In the genomic region with DNA sequence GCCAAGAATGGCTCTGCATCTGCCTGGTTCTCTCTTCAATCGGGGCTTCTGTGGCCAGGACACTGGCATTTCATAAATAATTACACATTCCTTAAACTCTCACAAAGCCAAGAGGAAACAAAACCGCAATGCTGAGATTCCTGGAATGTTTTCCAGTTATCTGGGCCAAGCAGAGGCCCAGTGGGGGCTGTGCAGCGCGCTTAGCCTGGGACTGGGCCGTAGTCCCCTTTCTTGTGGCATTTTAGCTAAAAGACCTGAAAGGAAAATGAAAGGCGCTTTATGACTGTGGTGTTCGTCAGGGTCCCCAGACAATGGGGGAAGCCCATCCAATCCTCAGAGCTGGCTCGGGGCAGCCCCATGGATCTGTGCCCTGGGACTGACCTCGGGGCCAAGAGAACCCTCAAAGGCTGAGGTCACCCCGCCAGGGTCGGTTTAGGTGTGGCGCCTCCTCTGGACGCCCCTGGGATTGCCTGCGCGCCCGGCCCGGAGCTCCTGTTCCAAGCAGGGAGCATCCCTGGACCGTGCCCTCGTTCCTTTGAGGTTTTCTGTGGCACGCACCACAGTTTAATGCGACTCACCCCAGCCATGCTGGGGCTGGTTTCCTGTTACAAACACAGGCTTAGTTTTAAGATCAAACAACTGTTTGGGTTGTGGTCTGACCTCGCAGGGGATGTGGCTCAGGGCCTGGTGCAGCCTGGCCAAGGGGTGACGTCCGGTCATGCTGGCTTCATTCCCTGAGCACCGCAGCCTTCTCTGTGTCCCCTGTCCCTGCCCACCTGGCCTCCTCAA, we compare ENCODE assay signal across 9 cellular contexts. TPM values are rescaled to one million over a fixed set of nuclear protein-coding genes. Genes with fewer than 3 reads are reported as not detected.
DNase-seq lines count a peak whose midpoint lies in the region; ATAC-seq, FAIRE-seq and TF ChIP-seq lines count a peak whose summit lies in the region.
"Had no signal": no experiment of that assay in that cellular context is flagged by ENCODE, and none has a peak within 500 bp of the region (broad histone marks: within the 10 kb centered on the region; RNA-seq: fewer than 3 reads in every experiment).

No MANE protein-coding gene starts in this region.

- no peaks in the 10 kb centered on the region for H3K9me3 ChIP-seq in HCT116 (ENCODE audit: control insufficient read depth in 1 of 2, insufficient read depth in 1 of 2, low read depth in 1 of 2, low read length in 2 of 2)

- no peak for TF ChIP-seq POLR2A in HCT116 (IDR thresholded peaks at IDR 0.05; ENCODE audit: borderline replicate concordance, extremely low read depth, insufficient read depth, insufficient read length)

- no peak overlapping the region for H3K27ac ChIP-seq in HCT116 (ENCODE audit: low read depth, low read length)

- TF ChIP-seq CTCF in HCT116 (IDR thresholded peaks at IDR 0.05 in 2 of 3, conservative IDR thresholded peaks at IDR 0.05 in 1 of 3; ENCODE audit: borderline replicate concordance in 1 of 3, insufficient read depth in 1 of 3, low read depth in 2 of 3, low read length in 2 of 3) = peak in 2 of 3 experiments; percentile 33 to 62; a peak in 4 of 6 replicates

- H3K4me1 ChIP-seq in HCT116 (ENCODE audit: control insufficient read depth in 1 of 2, insufficient read depth in 2 of 2, low read length in 2 of 2) = peaks cover 14 to 32% of the 10 kb centered on the region in 2 experiments

- RAD21 ChIA-PET in HCT116 (lab: Charles Lee; ENCODE audit: low non-redundant PET in 1 of 2, low total read pairs in 2 of 2, uncharacterized antibody in 2 of 2, unreplicated experiment in 2 of 2) = interaction anchor here in 1 of 2 experiments (0.5 kb wide), 1 partner anchor 375 kb away, joined by 3 read pairs; no protein-coding TSS in a partner anchor

- TF ChIP-seq RAD21 in HCT116 (IDR thresholded peaks at IDR 0.05; ENCODE audit: low read depth) = no peak

- CTCF ChIA-PET in HCT116 (lab: Charles Lee) = interaction anchor here (0.7 to 1.5 kb wide), 2 partner anchors 9 to 11 kb away, joined by 3 to 5 read pairs; no protein-coding TSS in a partner anchor

- no peaks in the 10 kb centered on the region for H3K36me3 ChIP-seq in HCT116 (ENCODE audit: control insufficient read depth in 1 of 2, insufficient read depth in 2 of 2, low read length in 2 of 2)

- H3K9me2 ChIP-seq in HCT116 (ENCODE audit: insufficient read depth) = no peaks in the 10 kb centered on the region

- peak overlapping the region; percentile 46 for H3K4me2 ChIP-seq in HCT116 (ENCODE audit: low read length)

- no TSS peak for BruUV-seq in HCT116 (replicated peaks; lab: Mats Ljungman, UMichigan)

- no peak overlapping the region for H3K4me3 ChIP-seq in HCT116 (replicated peaks in 1 of 2; ENCODE audit: low read depth in 1 of 2, low read length in 2 of 2)

- FAIRE-seq in GM18507 (lab: Jason Lieb, UNC) = peak; percentile 56
- peak; percentile 93 for FAIRE-seq in urothelium cell line (lab: Jason Lieb, UNC)
- FAIRE-seq: bronchial epithelial cell had no signal

- in situ Hi-C loops in T47D (cut with HindIII; ENCODE audit: low pct_unique_long_range_greater_than_20kb, low sequenced_read_pairs) = no loop called here

- H3K79me2 ChIP-seq in HCT116 (ENCODE audit: insufficient read depth, low read length) = no peaks in the 10 kb centered on the region

- 0 out of 2 replicates have a peak overlapping the region, but pooled peaks have one; percentile 10 for H3K9ac ChIP-seq in HCT116 (ENCODE audit: low read length)

- POLR2A ChIA-PET in HCT116 (lab: Charles Lee) = no interaction called here

- ATAC-seq in HCT116 (peak; percentile 76), HG02840 (IDR thresholded peaks at IDR 0.05; ENCODE audit: low FRiP score, unreplicated experiment) (no peak)

- peaks cover 17% of the 10 kb centered on the region; the same call in 1 of the 2 replicates for H3K27me3 ChIP-seq in HCT116 (ENCODE audit: insufficient read depth, low read length)

- no peak overlapping the region for H2AFZ ChIP-seq in HCT116 (ENCODE audit: low read depth, low read length, poor library complexity, severe bottlenecking)

- DNase-seq in GM18507 (ENCODE audit: extremely low spot score, insufficient read length, low read depth) (no peak), HCT116 (ENCODE audit: low read depth, low spot score) (no peak), OCI-M1 (lab: John Stamatoyannopoulos, UW) (peak; percentile 80), T47D (ENCODE audit: low read depth in 1 of 2, low spot score in 1 of 2) (peak; percentile 50 to 79), lung microvascular endothelial cell (ENCODE audit: low read depth in 2 of 2) (peak; percentile 72 to 85), urothelium cell line (ENCODE audit: low spot score) (peak; percentile 88), NCI-H1417 (lab: John Stamatoyannopoulos, UW) (no peak)

- H4K20me1 ChIP-seq in HCT116 (ENCODE audit: insufficient read depth) = no peaks in the 10 kb centered on the region

- intact Hi-C loops in HCT116 (cut with micrococcal nuclease) = no loop called here

TF ChIP-seq in HCT116, 20 proteins besides CTCF, POLR2A, EP300 and RAD21:
- TF ChIP-seq, protein P1, sequence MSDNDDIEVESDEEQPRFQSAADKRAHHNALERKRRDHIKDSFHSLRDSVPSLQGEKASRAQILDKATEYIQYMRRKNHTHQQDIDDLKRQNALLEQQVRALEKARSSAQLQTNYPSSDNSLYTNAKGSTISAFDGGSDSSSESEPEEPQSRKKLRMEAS (IDR thresholded peaks at IDR 0.05) = 0 out of 2 replicates have a peak, but pooled peaks have one; percentile 50
- TF ChIP-seq SRF (IDR thresholded peaks at IDR 0.05; ENCODE audit: low read depth) = no peak
- no peak for TF ChIP-seq YY1 (IDR thresholded peaks at IDR 0.05; ENCODE audit: extremely low read depth, insufficient replicate concordance, low read depth, low read length)
- TF ChIP-seq, protein P2, sequence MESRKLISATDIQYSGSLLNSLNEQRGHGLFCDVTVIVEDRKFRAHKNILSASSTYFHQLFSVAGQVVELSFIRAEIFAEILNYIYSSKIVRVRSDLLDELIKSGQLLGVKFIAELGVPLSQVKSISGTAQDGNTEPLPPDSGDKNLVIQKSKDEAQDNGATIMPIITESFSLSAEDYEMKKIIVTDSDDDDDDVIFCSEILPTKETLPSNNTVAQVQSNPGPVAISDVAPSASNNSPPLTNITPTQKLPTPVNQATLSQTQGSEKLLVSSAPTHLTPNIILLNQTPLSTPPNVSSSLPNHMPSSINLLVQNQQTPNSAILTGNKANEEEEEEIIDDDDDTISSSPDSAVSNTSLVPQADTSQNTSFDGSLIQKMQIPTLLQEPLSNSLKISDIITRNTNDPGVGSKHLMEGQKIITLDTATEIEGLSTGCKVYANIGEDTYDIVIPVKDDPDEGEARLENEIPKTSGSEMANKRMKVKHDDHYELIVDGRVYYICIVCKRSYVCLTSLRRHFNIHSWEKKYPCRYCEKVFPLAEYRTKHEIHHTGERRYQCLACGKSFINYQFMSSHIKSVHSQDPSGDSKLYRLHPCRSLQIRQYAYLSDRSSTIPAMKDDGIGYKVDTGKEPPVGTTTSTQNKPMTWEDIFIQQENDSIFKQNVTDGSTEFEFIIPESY (IDR thresholded peaks at IDR 0.05; ENCODE audit: extremely low read depth, insufficient replicate concordance, low read length) = no peak
- TF ChIP-seq, protein P3, sequence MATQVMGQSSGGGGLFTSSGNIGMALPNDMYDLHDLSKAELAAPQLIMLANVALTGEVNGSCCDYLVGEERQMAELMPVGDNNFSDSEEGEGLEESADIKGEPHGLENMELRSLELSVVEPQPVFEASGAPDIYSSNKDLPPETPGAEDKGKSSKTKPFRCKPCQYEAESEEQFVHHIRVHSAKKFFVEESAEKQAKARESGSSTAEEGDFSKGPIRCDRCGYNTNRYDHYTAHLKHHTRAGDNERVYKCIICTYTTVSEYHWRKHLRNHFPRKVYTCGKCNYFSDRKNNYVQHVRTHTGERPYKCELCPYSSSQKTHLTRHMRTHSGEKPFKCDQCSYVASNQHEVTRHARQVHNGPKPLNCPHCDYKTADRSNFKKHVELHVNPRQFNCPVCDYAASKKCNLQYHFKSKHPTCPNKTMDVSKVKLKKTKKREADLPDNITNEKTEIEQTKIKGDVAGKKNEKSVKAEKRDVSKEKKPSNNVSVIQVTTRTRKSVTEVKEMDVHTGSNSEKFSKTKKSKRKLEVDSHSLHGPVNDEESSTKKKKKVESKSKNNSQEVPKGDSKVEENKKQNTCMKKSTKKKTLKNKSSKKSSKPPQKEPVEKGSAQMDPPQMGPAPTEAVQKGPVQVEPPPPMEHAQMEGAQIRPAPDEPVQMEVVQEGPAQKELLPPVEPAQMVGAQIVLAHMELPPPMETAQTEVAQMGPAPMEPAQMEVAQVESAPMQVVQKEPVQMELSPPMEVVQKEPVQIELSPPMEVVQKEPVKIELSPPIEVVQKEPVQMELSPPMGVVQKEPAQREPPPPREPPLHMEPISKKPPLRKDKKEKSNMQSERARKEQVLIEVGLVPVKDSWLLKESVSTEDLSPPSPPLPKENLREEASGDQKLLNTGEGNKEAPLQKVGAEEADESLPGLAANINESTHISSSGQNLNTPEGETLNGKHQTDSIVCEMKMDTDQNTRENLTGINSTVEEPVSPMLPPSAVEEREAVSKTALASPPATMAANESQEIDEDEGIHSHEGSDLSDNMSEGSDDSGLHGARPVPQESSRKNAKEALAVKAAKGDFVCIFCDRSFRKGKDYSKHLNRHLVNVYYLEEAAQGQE (IDR thresholded peaks at IDR 0.05; ENCODE audit: low read depth) = no peak
- no peak for TF ChIP-seq POLR2AphosphoS5 (IDR thresholded peaks at IDR 0.05; ENCODE audit: low read depth, low read length)
TF ChIP-seq in HCT116: peak in this region for 1.

RNA-seq across cellular contexts. Expression of a gene that starts 51.5 kb away (rescaled TPM):
- total RNA-seq in HCT116 (2021; ENCODE audit: unreplicated experiment) = 20.4 TPM
- 15.7 and 19.0 TPM in 2 replicates for polyA plus RNA-seq in HCT116 (2012)
- 0.22 and 0.79 TPM in 2 replicates for total RNA-seq in lung microvascular endothelial cell

Comparison
In these comparisons a context has a peak if more than half of its experiments do, and no peak if none do; other contexts are left out.
1. DNase-seq: peak in OCI-M1 (single experiment), T47D (2 of 2), lung microvascular endothelial cell (2 of 2) and urothelium cell line (single experiment); none in GM18507 (single experiment), HCT116 (single experiment) and NCI-H1417 (0 of 3).
2. RNA of a gene that starts 51.5 kb away (total RNA-seq): 20.4 TPM in HCT116 (single experiment); 0.22 to 0.79 TPM in lung microvascular endothelial cell; every median in the first group is over 10 times any median in the second.